Comparison of ENCODE assay signal across 11 cellular contexts in the genomic region with DNA sequence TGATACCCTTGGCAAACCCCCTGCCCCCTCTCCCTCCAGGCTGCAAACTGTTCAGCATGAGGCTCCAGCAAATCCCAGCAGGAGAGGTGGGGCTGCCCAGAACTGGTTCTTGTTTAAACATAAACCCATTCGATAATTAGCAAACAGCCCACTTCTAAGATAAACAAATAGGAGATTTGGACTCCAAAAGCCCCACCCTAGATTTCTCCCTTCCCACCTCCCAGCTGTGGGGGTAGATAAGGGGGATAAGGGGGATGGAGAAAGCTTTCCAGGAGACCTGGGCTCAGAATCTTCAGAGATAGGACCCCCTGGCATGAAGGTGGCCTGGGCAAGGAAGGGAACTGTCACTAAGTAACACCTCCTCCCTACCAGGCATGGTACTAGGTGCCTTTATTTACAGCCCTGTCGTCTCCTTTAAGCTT. TPM values are rescaled to one million over a fixed set of nuclear protein-coding genes. Genes with fewer than 3 reads are reported as not detected.
DNase-seq lines count a peak whose midpoint lies in the region; ATAC-seq and TF ChIP-seq lines count a peak whose summit lies in the region.
"Had no signal": no experiment of that assay in that cellular context is flagged by ENCODE, and none has a peak within 500 bp of the region (broad histone marks: within the 10 kb centered on the region; RNA-seq: fewer than 3 reads in every experiment).

No MANE protein-coding gene starts in this region.

- H3K27ac ChIP-seq in SK-N-SH (ENCODE audit: low read depth in 2 of 2, low read length in 1 of 2) (peak overlapping the region; percentile 90 to 96), angular gyrus (ENCODE audit: low read depth, low read length) (peak overlapping the region; percentile 0), liver (ENCODE audit: low read depth in 1 of 2, low read length in 2 of 2) (peak overlapping the region; percentile 81 to 97), transverse colon (peak overlapping the region; percentile 92 to 96 (median 94))
- H3K27ac ChIP-seq: BLaER1 had no signal

- peak overlapping the region; percentile 61; the same call in 1 of the 2 replicates for H3K9ac ChIP-seq in SK-N-SH
- peak overlapping the region; percentile 57 to 99 for H3K9ac ChIP-seq in liver (ENCODE audit: low read depth in 1 of 2, low read length in 2 of 2)
- H3K9ac ChIP-seq: BLaER1 had no signal

- TF ChIP-seq RAD21 in SK-N-SH (IDR thresholded peaks at IDR 0.05; ENCODE audit: low read length), result no peak
- no peak for TF ChIP-seq RAD21 in liver (IDR thresholded peaks at IDR 0.05)

- TF ChIP-seq CTCF in SK-N-SH (IDR thresholded peaks at IDR 0.05) (no peak), liver (IDR thresholded peaks at IDR 0.05; ENCODE audit: low read depth, low read length, missing input control) (no peak), transverse colon (IDR thresholded peaks at IDR 0.05) (no peak)

- CTCF ChIA-PET in SK-N-SH (lab: Yijun Ruan, JAX), result interaction anchor here (1.0 to 4.3 kb wide), 5 partner anchors 20 to 93 kb away, joined by 3 to 31 read pairs (median 11); a partner anchor contains a TSS

- H3K4me3 ChIP-seq in SK-N-SH (ENCODE audit: low read depth in 2 of 2, low read length in 1 of 2) (0 out of 4 replicates have a peak overlapping the region, but pooled peaks of 1 of the 2 experiments have one; percentile 9), liver (ENCODE audit: low read depth in 1 of 3, low read length in 3 of 3) (peak overlapping the region; percentile 45 to 96 (median 80)), transverse colon (peak overlapping the region in 3 of 4 donors; percentile 3 to 73 (median 58))
- H3K4me3 ChIP-seq: BLaER1 had no signal

- POLR2A ChIA-PET in SK-N-SH (lab: Yijun Ruan, JAX), result interaction anchor here (0.9 kb wide), 1 partner anchor 20 kb away, joined by 4 read pairs; a partner anchor contains a TSS

- no peak for ATAC-seq in SK-N-SH treated with all-trans-retinoic acid at 6 μM for 48 hours
- no peak for ATAC-seq in HG03432 (IDR thresholded peaks at IDR 0.05; ENCODE audit: unreplicated experiment)
- no peak for ATAC-seq in GM21447 (IDR thresholded peaks at IDR 0.05; ENCODE audit: unreplicated experiment)
- ATAC-seq in GM18868 (IDR thresholded peaks at IDR 0.05; ENCODE audit: unreplicated experiment), result no peak

- in situ Hi-C loops in transverse colon (cut with MboI; ENCODE audit: low pct_ligation_motif_present in 1 of 4, low pct_unique_long_range_greater_than_20kb in 1 of 4, low sequenced_read_pairs in 3 of 4), result no loop called here

- no peaks in the 10 kb centered on the region for H3K9me3 ChIP-seq in SK-N-SH
- no peaks in the 10 kb centered on the region for H3K9me3 ChIP-seq in liver (ENCODE audit: control insufficient read depth in 4 of 4, low read length in 3 of 4)
- H3K9me3 ChIP-seq in transverse colon, result no peaks in the 10 kb centered on the region
- H3K9me3 ChIP-seq: BLaER1 had no signal

- no peaks in the 10 kb centered on the region for H3K27me3 ChIP-seq in SK-N-SH (ENCODE audit: insufficient read depth)
- no peaks in the 10 kb centered on the region for H3K27me3 ChIP-seq in liver (ENCODE audit: control insufficient read depth in 4 of 4, insufficient read depth in 4 of 4, low read length in 3 of 4)
- no peaks in the 10 kb centered on the region for H3K27me3 ChIP-seq in transverse colon

- H4K20me1 ChIP-seq in SK-N-SH (ENCODE audit: insufficient read depth), result peaks cover 8% of the 10 kb centered on the region; the same call in 1 of the 2 replicates
- H4K20me1 ChIP-seq: BLaER1 had no signal

- peak overlapping the region; percentile 96 for H3K4me2 ChIP-seq in SK-N-SH

- H3K36me3 ChIP-seq in SK-N-SH (replicated peaks in 1 of 2; ENCODE audit: control insufficient read depth in 1 of 2, insufficient read depth in 2 of 2, low read length in 1 of 2), result peaks cover 4 to 7% of the 10 kb centered on the region in 2 experiments
- peaks cover 0 to 13% (median 0%) of the 10 kb centered on the region in 4 donors for H3K36me3 ChIP-seq in liver (ENCODE audit: control insufficient read depth in 4 of 4, insufficient read depth in 3 of 4, low read depth in 1 of 4, low read length in 3 of 4)
- no peaks in the 10 kb centered on the region for H3K36me3 ChIP-seq in transverse colon
- H3K36me3 ChIP-seq: BLaER1 had no signal

- H3K4me1 ChIP-seq in SK-N-SH (ENCODE audit: control insufficient read depth in 1 of 2, insufficient read depth in 2 of 2, low read depth in 1 of 2, low read length in 1 of 2) (peaks cover 62 to 67% of the 10 kb centered on the region in 2 experiments), liver (ENCODE audit: control insufficient read depth in 4 of 4, insufficient read depth in 4 of 4, low read length in 3 of 4) (peaks cover 20 to 63% (median 34%) of the 10 kb centered on the region in 4 donors), transverse colon (peaks cover 50 to 93% (median 86%) of the 10 kb centered on the region in 4 donors)

- TF ChIP-seq POLR2A in transverse colon (IDR thresholded peaks at IDR 0.05), result no peak

- intact Hi-C loops in transverse colon (cut with DNase I; ENCODE audit: low total_unique reads), result no loop called here

- no peaks in the 10 kb centered on the region for H3K9me2 ChIP-seq in SK-N-SH

- H3F3A ChIP-seq in SK-N-SH (replicated peaks; ENCODE audit: insufficient read depth), result peaks cover 11% of the 10 kb centered on the region

- H3K79me2 ChIP-seq in SK-N-SH (ENCODE audit: insufficient read depth), result peaks cover 96% of the 10 kb centered on the region

- TF ChIP-seq EP300 in SK-N-SH (IDR thresholded peaks at IDR 0.05; ENCODE audit: borderline replicate concordance in 1 of 2, low read depth in 1 of 2, low read length in 1 of 2) (no peak), transverse colon (IDR thresholded peaks at IDR 0.05; ENCODE audit: low read depth) (no peak)

- no peak overlapping the region for H2AFZ ChIP-seq in SK-N-SH (ENCODE audit: low read depth)

- DNase-seq in SK-N-SH (no peak), transverse colon (peak; percentile 72)
- DNase-seq: effector CD8-positive, alpha-beta T cell had no signal

- WGBS in SK-N-SH (ENCODE audit: low lambda C conversion rate), result 87% methylated on average over 2 of the region's 2 CpGs
- WGBS in liver, result 24% methylated on average over 2 of the region's 2 CpGs
- WGBS in transverse colon (ENCODE audit: low coverage in 1 of 2), 2 donors, result 43% methylated on average over 2 of the region's 2 CpGs; no CpG with 5 or more reads in 1 of the 2 donors

TF ChIP-seq in SK-N-SH, 30 proteins besides CTCF, POLR2A, EP300 and RAD21 (continues in another document):
- TF ChIP-seq TAF1 (IDR thresholded peaks at IDR 0.05; ENCODE audit: borderline replicate concordance, low read depth, low read length), result no peak
- no peak for TF ChIP-seq RCOR1 (IDR thresholded peaks at IDR 0.05; ENCODE audit: low read length)
- no peak for TF ChIP-seq MEF2A (IDR thresholded peaks at IDR 0.05; ENCODE audit: borderline replicate concordance, low read depth)
- TF ChIP-seq POLR2AphosphoS5 (IDR thresholded peaks at IDR 0.05; ENCODE audit: low read depth, low read length), result no peak
- TF ChIP-seq NRF1 (IDR thresholded peaks at IDR 0.05; ENCODE audit: low read depth, low read length), result no peak

TF ChIP-seq in SK-N-SH treated with all-trans-retinoic acid at 6 μM for 48 hours, 23 proteins besides CTCF, POLR2A, EP300 and RAD21 (continues in another document):
- TF ChIP-seq ZFP3 (CRISPR knock-in tag; IDR thresholded peaks at IDR 0.05) (no peak), ZNF8 (CRISPR knock-in tag; IDR thresholded peaks at IDR 0.05) (no peak), ZNF565 (CRISPR knock-in tag; conservative IDR thresholded peaks at IDR 0.05; ENCODE audit: low read depth) (no peak), ISL1 (CRISPR knock-in tag; IDR thresholded peaks at IDR 0.05) (no peak), CSDC2 (CRISPR knock-in tag; IDR thresholded peaks at IDR 0.05) (no peak)

RNA-seq across cellular contexts. Expression of a gene that starts 4.8 kb away (rescaled TPM):
- 131 and 192 TPM in 2 replicates for polyA plus RNA-seq in SK-N-SH (2012; rRNA removed)
- polyA plus RNA-seq in SK-N-SH (2012; cell fraction: cytosol; rRNA removed), result 139 and 153 TPM in 2 replicates
- 94.9 and 96.1 TPM in 2 replicates for polyA plus RNA-seq in SK-N-SH (2012; cell fraction: nucleus; rRNA removed)
- 100 to 1,000 TPM in 1 of 2 donors, 10 to 100 TPM in 1; 54.4 to 147 TPM for total RNA-seq in liver
- 10 to 100 TPM; 80.6 to 86.5 TPM for polyA plus RNA-seq in liver
- 100 to 1,000 TPM in 2 of 4 donors, 10 to 100 TPM in 2; 60.7 to 140 (median 94.3) TPM for total RNA-seq in transverse colon

RNA-seq across cellular contexts. Expression of a gene that starts 19.5 kb away (rescaled TPM):
- polyA plus RNA-seq in SK-N-SH (2012; rRNA removed) (26.5 and 26.9 TPM in 2 replicates), liver (10 to 100 TPM; 27.2 to 37.8 TPM)
- polyA plus RNA-seq in SK-N-SH (2012; cell fraction: cytosol; rRNA removed), result 14.0 and 16.3 TPM in 2 replicates
- 12.4 and 20.0 TPM in 2 replicates for polyA plus RNA-seq in SK-N-SH (2012; cell fraction: nucleus; rRNA removed)
- total RNA-seq in liver (10 to 100 TPM; 15.0 to 29.0 TPM), transverse colon (10 to 100 TPM in 3 of 4 donors, 1 to 10 TPM in 1; 5.6 to 64.7 (median 38.4) TPM)

RNA-seq across cellular contexts. Expression of a gene that starts 34.7 kb away (rescaled TPM):
- polyA plus RNA-seq in SK-N-SH (2012; rRNA removed) (not detected in 2 replicates), liver (not detected)
- polyA plus RNA-seq in SK-N-SH (2012; cell fraction: cytosol; rRNA removed), result 0.01 TPM in 1 of 2 replicates, not detected in the other
- polyA plus RNA-seq in SK-N-SH (2012; cell fraction: nucleus; rRNA removed), result not detected in 2 replicates
- total RNA-seq in liver (not detected), transverse colon (under 1 TPM in 1 of 4 donors, not detected in 3; 0.14 TPM)
- total RNA-seq: HT1080 had no signal

RNA-seq across cellular contexts. Expression of a gene that starts 35.4 kb away (rescaled TPM):
- 0.13 and 0.16 TPM in 2 replicates for polyA plus RNA-seq in SK-N-SH (2012; rRNA removed)
- 0.04 and 0.07 TPM in 2 replicates for polyA plus RNA-seq in SK-N-SH (2012; cell fraction: cytosol; rRNA removed)
- polyA plus RNA-seq in SK-N-SH (2012; cell fraction: nucleus; rRNA removed), result 0.39 and 0.79 TPM in 2 replicates
- total RNA-seq in liver, result not detected
- under 1 TPM in 1 of 2 donors, not detected in 1; 0.05 TPM for polyA plus RNA-seq in liver
- total RNA-seq in transverse colon, result not detected
- total RNA-seq: HT1080 had no signal

RNA-seq across cellular contexts. Expression of a gene that starts 36.8 kb away (rescaled TPM):
- polyA plus RNA-seq in SK-N-SH (2012; rRNA removed) (not detected in 2 replicates), liver (not detected)
- polyA plus RNA-seq in SK-N-SH (2012; cell fraction: cytosol; rRNA removed), result not detected in 2 replicates
- polyA plus RNA-seq in SK-N-SH (2012; cell fraction: nucleus; rRNA removed), result 0.05 and 0.11 TPM in 2 replicates
- total RNA-seq in liver (not detected), transverse colon (not detected)
- total RNA-seq: HT1080 had no signal

Comparison
In these comparisons a context has a peak if more than half of its experiments do, and no peak if none do; other contexts are left out.
1. H3K27ac ChIP-seq: peak in every context shown above with its lines; median percentile 94 in transverse colon; 93 in SK-N-SH; 89 in liver; 0 in angular gyrus.